Comparison of ENCODE assay signal across 8 cellular contexts in genomic region chr3:29693863-29694262, GRCh38.
DNase-seq lines count a peak whose midpoint lies in the region; ATAC-seq and TF ChIP-seq lines count a peak whose summit lies in the region.

No MANE protein-coding gene starts in this region.

- peaks cover 44% of the 10 kb centered on the region for H3K4me1 Mint-ChIP-seq in MCF 10A (ENCODE audit: insufficient read depth, unreplicated experiment)

- H3K27ac Mint-ChIP-seq in MCF 10A (ENCODE audit: low read depth, unreplicated experiment): peak overlapping the region; percentile 91

- H3K9me3 Mint-ChIP-seq in MCF 10A (ENCODE audit: unreplicated experiment): no peaks in the 10 kb centered on the region

- H3K27me3 Mint-ChIP-seq in MCF 10A (ENCODE audit: insufficient read depth, unreplicated experiment): no peaks in the 10 kb centered on the region

- intact Hi-C loops in MCF 10A (cut with micrococcal nuclease): loop anchor here (1.0 to 10.0 kb wide), 2 partner anchors 413 to 769 kb away; partner anchors contain the start of gene RBMS3

- peak overlapping the region; percentile 42 to 77 for H3K27ac ChIP-seq in thoracic aorta

- H3K4me1 ChIP-seq in thoracic aorta (ENCODE audit: control insufficient read depth in 1 of 2, low read depth in 2 of 2): peaks cover 30 to 62% of the 10 kb centered on the region in 2 donors

- ATAC-seq in thoracic aorta (ENCODE audit: insufficient number of reproducible peaks, low FRiP score, low read depth): no peak
- ATAC-seq in activated CD4-positive, CD25-positive, alpha-beta regulatory T cell treated with anti-CD3 and anti-CD28 coated beads, Interleukin-2, amount 50 U/mL, for 24 hours: no peak
- no peak for ATAC-seq in HG02970 (IDR thresholded peaks at IDR 0.05; ENCODE audit: low FRiP score, unreplicated experiment)

- BruUV-seq in MCF 10A (replicated peaks; lab: Mats Ljungman, UMichigan): no TSS peak

- POLR2A ChIA-PET in MCF 10A (lab: Yijun Ruan, JAX): interaction anchor here (0.8 to 1.6 kb wide), 7 partner anchors 10 to 403 kb away, joined by 3 to 7 read pairs (median 4); no protein-coding TSS in a partner anchor

- H3K36me3 ChIP-seq in thoracic aorta: no peaks in the 10 kb centered on the region

- H3K4me3 ChIP-seq in thoracic aorta: no peak overlapping the region

- DNase-seq in HS-27A (ENCODE audit: low read depth): peak; percentile 97
- peak; percentile 89 for DNase-seq in MCF 10A (ENCODE audit: unreplicated experiment)
- DNase-seq in iPS-NIHi11 (ENCODE audit: low spot score): peak; percentile 57
- DNase-seq in thoracic aorta (ENCODE audit: low spot score): no peak
- DNase-seq in DMS153 treated with DMSO at 0.1 percent for 48 hours (lab: John Stamatoyannopoulos, UW; ENCODE audit: unreplicated experiment): no peak
- DNase-seq in effector CD8-positive, alpha-beta T cell (lab: John Stamatoyannopoulos, UW): no peak

- CTCF ChIA-PET in MCF 10A (lab: Yijun Ruan, JAX): interaction anchor here (1.1 kb wide), 1 partner anchor 413 kb away, joined by 3 read pairs; the partner anchor contains the start of gene RBMS3

- no peaks in the 10 kb centered on the region for H3K27me3 ChIP-seq in thoracic aorta (replicated peaks; ENCODE audit: insufficient read depth)

- H3K9me3 ChIP-seq in thoracic aorta: no peaks in the 10 kb centered on the region

- no peaks in the 10 kb centered on the region for H3K36me3 Mint-ChIP-seq in MCF 10A (ENCODE audit: insufficient read depth, unreplicated experiment)

- no peak for TF ChIP-seq CTCF in MCF 10A (IDR thresholded peaks at IDR 0.05; ENCODE audit: unreplicated experiment)
- TF ChIP-seq CTCF in thoracic aorta (IDR thresholded peaks at IDR 0.05): no peak

- H3K4me3 Mint-ChIP-seq in MCF 10A (ENCODE audit: unreplicated experiment): peak overlapping the region; percentile 43

Comparison
In these comparisons a context has a peak if more than half of its experiments do, and no peak if none do; other contexts are left out.
1. DNase-seq: peak in HS-27A (single experiment), MCF 10A (single experiment) and iPS-NIHi11 (single experiment); none in thoracic aorta (single experiment), DMS153 treated with DMSO at 0.1 percent for 48 hours (single experiment) and effector CD8-positive, alpha-beta T cell (single experiment).